38 cellular contexts compared by ENCODE assay signal in the genomic region with DNA sequence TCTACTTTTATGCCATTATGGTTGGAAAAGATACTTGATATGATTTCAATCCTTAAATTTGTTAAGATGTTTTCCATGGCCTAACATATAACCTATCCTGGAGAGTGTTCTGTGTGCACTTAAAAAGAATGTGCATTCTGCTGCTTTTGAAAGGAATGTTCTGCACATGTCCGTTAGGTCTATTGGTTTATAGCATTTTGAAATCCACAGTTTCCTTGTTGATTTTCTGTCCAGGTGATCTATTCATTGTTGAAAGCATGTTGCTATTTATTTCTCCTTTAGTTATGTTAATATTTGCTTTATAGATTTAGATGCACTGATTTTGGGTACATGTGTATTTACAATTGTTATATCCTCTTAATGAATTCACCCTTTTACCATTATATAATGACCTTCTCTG. TPM values are rescaled to one million over a fixed set of nuclear protein-coding genes. Genes with fewer than 3 reads are reported as not detected.
"Had no signal": no experiment of that assay in that cellular context is flagged by ENCODE, and none has a peak within 500 bp of the region (broad histone marks: within the 10 kb centered on the region; RNA-seq: fewer than 3 reads in every experiment).

No MANE protein-coding gene starts in this region.

- H3K4me3 ChIP-seq: adrenal gland, ascending aorta, body of pancreas, breast epithelium, cardiac muscle cell had no signal

- ATAC-seq: activated naive CD4-positive, alpha-beta T cell treated with anti-CD3 and anti-CD28 coated beads, Interleukin-2, amount 50 U/mL, for 72 hours; activated naive CD8-positive, alpha-beta T cell treated with anti-CD3 and anti-CD28 coated beads, Interleukin-2, amount 50 U/mL, for 24 hours; activated T-cell treated with anti-CD3 and anti-CD28 coated beads, Interleukin-2, amount 50 U/mL, for 4 hours; activated T-cell treated with anti-CD3 and anti-CD28 coated beads, Interleukin-2, amount 50 U/mL, for 72 hours; activated T-helper 17 cell treated with anti-CD3 and anti-CD28 coated beads, Interleukin-2, amount 50 U/mL, for 72 hours; body of pancreas had no signal

- H3K27ac ChIP-seq: adrenal gland, ascending aorta, body of pancreas, brain microvascular endothelial cell, breast epithelium, cardiac muscle cell had no signal

- DNase-seq: activated effector memory CD4-positive, alpha-beta T cell treated with anti-CD3 and anti-CD28 coated beads, Interleukin-2, amount 50 U/mL, for 16 hours; activated effector memory CD4-positive, alpha-beta T cell treated with Interleukin-2 at 50 U/mL for 16 hours; activated gamma-delta T cell; activated gamma-delta T cell treated with Interleukin-2 at 50 U/mL for 16 hours; activated naive CD4-positive, alpha-beta T cell; activated naive CD4-positive, alpha-beta T cell treated with anti-CD3 and anti-CD28 coated beads for 36 hours; activated naive CD4-positive, alpha-beta T cell treated with anti-CD3 and anti-CD28 coated beads, Interleukin-2, amount 10 ng/mL, durations not matched to agents 7 days and 5 days; activated naive CD4-positive, alpha-beta T cell treated with anti-CD3 and anti-CD28 coated beads, Interleukin-2, amount 50 U/mL, for 16 hours; activated naive CD4-positive, alpha-beta T cell treated with Interleukin-2 at 50 U/mL for 16 hours; activated naive CD8-positive, alpha-beta T cell treated with anti-CD3 and anti-CD28 coated beads for 36 hours; activated naive CD8-positive, alpha-beta T cell treated with anti-CD3 and anti-CD28 coated beads, Interleukin-2, amount 10 ng/mL, durations not matched to agents 7 days and 5 days; activated naive CD8-positive, alpha-beta T cell treated with anti-CD3 and anti-CD28 coated beads, Interleukin-2, amount 50 U/mL, for 24 hours; activated T-cell treated with anti-CD3 and anti-CD28 coated beads for 4 hours; activated T-cell treated with anti-CD3 and anti-CD28 coated beads, Interleukin-2, amount 50 U/mL, for 1 hour; activated T-cell treated with anti-CD3 and anti-CD28 coated beads, Interleukin-2, amount 50 U/mL, for 24 hours; activated T-cell treated with anti-CD3 and anti-CD28 coated beads, Interleukin-2, amount 50 U/mL, for 4 hours; activated T-cell treated with anti-CD3 and anti-CD28 coated beads, Interleukin-2, amount 50 U/mL, for 48 hours; activated T-cell treated with anti-CD3 and anti-CD28 coated beads, Interleukin-2, amount 50 U/mL, for 72 hours; adrenal gland; amniotic stem cell; amygdala; anterior cingulate cortex; aorta; body of pancreas; brain microvascular endothelial cell; caudate nucleus; central memory CD4-positive, alpha-beta T cell; cerebellar nuclear complex had no signal

- H3K9me3 ChIP-seq: adrenal gland had no signal

- H3K36me3 ChIP-seq: adrenal gland, ascending aorta, brain microvascular endothelial cell, breast epithelium, cardiac muscle cell had no signal

- H3K4me1 ChIP-seq: adrenal gland, ascending aorta, body of pancreas, breast epithelium had no signal

- H3K27me3 ChIP-seq: adrenal gland, ascending aorta, body of pancreas, brain microvascular endothelial cell, breast epithelium, cardiac muscle cell had no signal

- FAIRE-seq: astrocyte, bronchial epithelial cell had no signal

RNA-seq across cellular contexts. Expression of a gene that starts 5.7 kb away (rescaled TPM):
- total RNA-seq: activated naive CD4-positive, alpha-beta T cell treated with anti-CD3 and anti-CD28 coated beads for 36 hours; activated naive CD8-positive, alpha-beta T cell treated with anti-CD3 and anti-CD28 coated beads for 36 hours; activated T-helper 1 cell treated with anti-CD3 and anti-CD28 coated beads, Interleukin-12 subunit alpha, Interleukin-12 subunit beta, Interleukin-2, Interleukin-4 antibody, amounts not matched to agents 30 ng/mL and 10 ng/mL and 1 ng/mL, durations not matched to agents 14 hours and 24 hours and 36 hours; activated T-helper 2 cell treated with anti-CD3 and anti-CD28 coated beads, Interferon-gamma antibody, Interleukin-2, Interleukin-4, amounts not matched to agents 10 μg/mL and 5 μg/mL and 100 μg/mL, durations not matched to agents 14 hours and 24 hours and 36 hours; ascending aorta; astrocyte; bronchial epithelial cell had no signal
- polyA plus RNA-seq: cardiac muscle cell had no signal

RNA-seq across cellular contexts. Expression of a gene that starts 44.4 kb away (rescaled TPM):
- total RNA-seq: activated naive CD4-positive, alpha-beta T cell treated with anti-CD3 and anti-CD28 coated beads for 36 hours; activated naive CD4-positive, alpha-beta T cell treated with anti-CD3 and anti-CD28 coated beads, Interleukin-2, amount 50 U/mL, for 72 hours; activated naive CD8-positive, alpha-beta T cell treated with anti-CD3 and anti-CD28 coated beads for 36 hours; activated naive CD8-positive, alpha-beta T cell treated with anti-CD3 and anti-CD28 coated beads, Interleukin-2, amount 10 ng/mL, durations not matched to agents 7 days and 5 days; activated T-cell treated with anti-CD3 and anti-CD28 coated beads, Interleukin-2, amount 50 U/mL, for 4 hours; activated T-cell treated with anti-CD3 and anti-CD28 coated beads, Interleukin-2, amount 50 U/mL, for 72 hours; activated T-helper 1 cell treated with anti-CD3 and anti-CD28 coated beads, Interleukin-12 subunit alpha, Interleukin-12 subunit beta, Interleukin-2, Interleukin-4 antibody, amounts not matched to agents 30 ng/mL and 10 ng/mL and 1 ng/mL, durations not matched to agents 14 hours and 24 hours and 36 hours; activated T-helper 17 cell treated with anti-CD3 and anti-CD28 coated beads, Interleukin-2, amount 50 U/mL, for 72 hours; activated T-helper 2 cell treated with anti-CD3 and anti-CD28 coated beads, Interferon-gamma antibody, Interleukin-2, Interleukin-4, amounts not matched to agents 10 μg/mL and 5 μg/mL and 100 μg/mL, durations not matched to agents 14 hours and 24 hours and 36 hours; ascending aorta; astrocyte; breast epithelium; bronchial epithelial cell; cardiac muscle cell; cerebellum had no signal
- polyA plus RNA-seq: cardiac muscle cell had no signal
